8 cellular contexts compared by ENCODE assay signal in the genomic region with DNA sequence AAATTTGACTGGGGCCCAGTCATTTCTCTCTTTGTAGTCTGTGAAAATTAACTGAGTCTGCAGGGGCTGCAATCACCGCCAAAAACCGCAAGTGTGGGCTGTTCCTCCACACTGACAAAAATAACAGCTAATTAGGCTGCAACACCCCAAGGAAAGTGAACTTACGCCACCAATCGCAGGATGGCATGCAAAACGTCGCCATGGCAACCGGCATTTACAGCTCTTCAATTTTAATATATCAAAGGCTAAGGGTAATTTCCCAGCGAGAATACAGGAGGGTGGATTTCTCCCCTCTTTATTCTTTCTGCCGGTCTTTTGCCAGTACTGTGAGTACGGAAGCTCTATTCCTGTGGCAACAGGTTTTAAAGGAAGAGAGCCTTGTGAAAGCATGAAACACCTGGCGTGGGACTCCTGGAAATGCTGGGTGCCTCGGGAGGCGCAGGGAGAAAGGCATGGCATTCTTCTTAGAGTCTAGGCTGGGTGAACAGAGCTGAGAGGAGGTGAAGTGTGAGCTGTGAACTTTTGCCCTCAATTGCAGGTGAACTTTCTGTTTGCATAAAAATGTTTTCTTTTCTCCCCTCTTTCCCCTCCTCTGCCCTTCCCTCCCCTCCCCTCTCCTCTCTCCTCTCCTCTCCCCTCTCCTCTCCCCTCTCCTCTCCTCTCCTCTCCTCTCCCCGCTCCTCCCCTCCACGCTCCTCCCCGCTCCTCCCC.
DNase-seq lines count a peak whose midpoint lies in the region; ATAC-seq, FAIRE-seq and TF ChIP-seq lines count a peak whose summit lies in the region.

No MANE protein-coding gene starts in this region.

- peak overlapping the region; percentile 48 for H3K4me2 ChIP-seq in A549
- peak overlapping the region; percentile 89 for H3K4me2 ChIP-seq in OCI-LY3 (ENCODE audit: low read length)

- H2AFZ ChIP-seq in OCI-LY3 (ENCODE audit: low read depth, low read length): peak overlapping the region; percentile 73; the same call in 1 of the 2 replicates

- no peaks in the 10 kb centered on the region for H3K9me3 Mint-ChIP-seq in activated T-helper 1 cell treated with anti-CD3 and anti-CD28 coated beads, Interleukin-12 subunit alpha, Interleukin-12 subunit beta, Interleukin-2, Interleukin-4 antibody, amounts not matched to agents 30 ng/mL and 10 ng/mL and 1 ng/mL, durations not matched to agents 14 hours and 24 hours and 36 hours

- CTCF ChIA-PET in A549 (lab: Yijun Ruan, JAX): no interaction called here

- ATAC-seq in A549: no peak
- peak; percentile 73 for ATAC-seq in GM19351 (IDR thresholded peaks at IDR 0.05; ENCODE audit: unreplicated experiment)
- ATAC-seq in HG03439 (IDR thresholded peaks at IDR 0.05; ENCODE audit: unreplicated experiment): peak; percentile 79

- H3K9ac ChIP-seq in OCI-LY3 (ENCODE audit: low read length): peak overlapping the region; percentile 69

- H3K36me3 Mint-ChIP-seq in activated T-helper 1 cell treated with anti-CD3 and anti-CD28 coated beads, Interleukin-12 subunit alpha, Interleukin-12 subunit beta, Interleukin-2, Interleukin-4 antibody, amounts not matched to agents 30 ng/mL and 10 ng/mL and 1 ng/mL, durations not matched to agents 14 hours and 24 hours and 36 hours (ENCODE audit: low read depth): no peaks in the 10 kb centered on the region

- peak in 1 of 2 experiments; percentile 6 for DNase-seq in A549 (ENCODE audit: low read depth in 1 of 2, low spot score in 1 of 2)
- peak; percentile 5 for DNase-seq in activated T-helper 1 cell treated with anti-CD3 and anti-CD28 coated beads, Interleukin-12 subunit alpha, Interleukin-12 subunit beta, Interleukin-2, Interleukin-4 antibody, amounts not matched to agents 30 ng/mL and 10 ng/mL and 1 ng/mL, durations not matched to agents 14 hours and 24 hours and 36 hours (ENCODE audit: low spot score)
- peak; percentile 46 to 60 for DNase-seq in stimulated activated CD8-positive, alpha-beta memory T cell treated with anti-CD3 and anti-CD28 coated beads, Interleukin-4, amount 100 ng/mL, for 1 hour (ENCODE audit: low read depth in 2 of 2, low spot score in 1 of 2)
- no peak for DNase-seq in erythroblast (lab: John Stamatoyannopoulos, UW)

- no peak overlapping the region for H3K27ac ChIP-seq in A549
- peak overlapping the region; percentile 94 for H3K27ac ChIP-seq in OCI-LY3 (ENCODE audit: low read length)
- H3K27ac ChIP-seq in layer of hippocampus (ENCODE audit: low read depth, low read length): peak overlapping the region; percentile 8

- H3K4me1 ChIP-seq in A549: 0 out of 3 replicates have a peak, but pooled peaks cover 4% of the 10 kb centered on the region
- peaks cover 53% of the 10 kb centered on the region for H3K4me1 ChIP-seq in OCI-LY3 (ENCODE audit: low read length)

- 36% methylated on average over 13 of the region's 16 CpGs for WGBS in A549 (ENCODE audit: missing lambda C conversion rate)

- H3K9me3 ChIP-seq in A549 (no peaks in the 10 kb centered on the region), OCI-LY3 (ENCODE audit: insufficient read depth, low read length) (no peaks in the 10 kb centered on the region)

- peak overlapping the region; percentile 20 for H3K27ac Mint-ChIP-seq in activated T-helper 1 cell treated with anti-CD3 and anti-CD28 coated beads, Interleukin-12 subunit alpha, Interleukin-12 subunit beta, Interleukin-2, Interleukin-4 antibody, amounts not matched to agents 30 ng/mL and 10 ng/mL and 1 ng/mL, durations not matched to agents 14 hours and 24 hours and 36 hours

- peak overlapping the region; percentile 50 for H3K4me3 Mint-ChIP-seq in activated T-helper 1 cell treated with anti-CD3 and anti-CD28 coated beads, Interleukin-12 subunit alpha, Interleukin-12 subunit beta, Interleukin-2, Interleukin-4 antibody, amounts not matched to agents 30 ng/mL and 10 ng/mL and 1 ng/mL, durations not matched to agents 14 hours and 24 hours and 36 hours

- H3K27me3 ChIP-seq in OCI-LY3 (ENCODE audit: low read depth, low read length) (peaks cover 11% of the 10 kb centered on the region), layer of hippocampus (ENCODE audit: control insufficient read depth, insufficient read depth, low read length) (no peaks in the 10 kb centered on the region)

- no peak for FAIRE-seq in A549 (lab: Jason Lieb, UNC)

- TF ChIP-seq POLR2A in A549 (IDR thresholded peaks at IDR 0.05; ENCODE audit: low read length): no peak
- no peak for TF ChIP-seq POLR2A in erythroblast (IDR thresholded peaks at IDR 0.05; ENCODE audit: low read length)

- H3K4me3 ChIP-seq in A549: no peak overlapping the region
- H3K4me3 ChIP-seq in OCI-LY3 (ENCODE audit: low read length): peak overlapping the region; percentile 76

- TF ChIP-seq CTCF in A549 (IDR thresholded peaks at IDR 0.05): no peak
- no peak for TF ChIP-seq CTCF in OCI-LY3 (IDR thresholded peaks at IDR 0.05; ENCODE audit: low read depth, low read length)

- intact Hi-C loops in activated T-helper 1 cell treated with anti-CD3 and anti-CD28 coated beads, Interleukin-12 subunit alpha, Interleukin-12 subunit beta, Interleukin-2, Interleukin-4 antibody, amounts not matched to agents 30 ng/mL and 10 ng/mL and 1 ng/mL, durations not matched to agents 14 hours and 24 hours and 36 hours (cut with micrococcal nuclease): loop anchor here (1.0 kb wide), 1 partner anchor 45 kb away; no protein-coding TSS in a partner anchor

- TF ChIP-seq RAD21 in A549 (conservative IDR thresholded peaks at IDR 0.05 in 1 of 2, IDR thresholded peaks at IDR 0.05 in 1 of 2): no peak

- peaks cover 9% of the 10 kb centered on the region for H3K27me3 Mint-ChIP-seq in activated T-helper 1 cell treated with anti-CD3 and anti-CD28 coated beads, Interleukin-12 subunit alpha, Interleukin-12 subunit beta, Interleukin-2, Interleukin-4 antibody, amounts not matched to agents 30 ng/mL and 10 ng/mL and 1 ng/mL, durations not matched to agents 14 hours and 24 hours and 36 hours (ENCODE audit: insufficient read depth)

- TF ChIP-seq EP300 in A549 (IDR thresholded peaks at IDR 0.05): no peak

- POLR2A ChIA-PET in A549 (lab: Yijun Ruan, JAX): no interaction called here

- no peaks in the 10 kb centered on the region for H4K20me1 ChIP-seq in OCI-LY3 (ENCODE audit: insufficient read depth, low read length)

- peaks cover 8% of the 10 kb centered on the region for H3K4me1 Mint-ChIP-seq in activated T-helper 1 cell treated with anti-CD3 and anti-CD28 coated beads, Interleukin-12 subunit alpha, Interleukin-12 subunit beta, Interleukin-2, Interleukin-4 antibody, amounts not matched to agents 30 ng/mL and 10 ng/mL and 1 ng/mL, durations not matched to agents 14 hours and 24 hours and 36 hours (ENCODE audit: low read depth)

- H3K79me2 ChIP-seq in OCI-LY3 (ENCODE audit: low read length): no peaks in the 10 kb centered on the region

- H3K36me3 ChIP-seq in OCI-LY3 (replicated peaks; ENCODE audit: low read depth, low read length): peaks cover 3% of the 10 kb centered on the region

TF ChIP-seq in A549, 52 proteins besides CTCF, POLR2A, EP300 and RAD21:
- TF ChIP-seq EHMT2 (IDR thresholded peaks at IDR 0.05; ENCODE audit: low read depth) (no peak), RARB (CRISPR knock-in tag; IDR thresholded peaks at IDR 0.05) (no peak), KDM5A (IDR thresholded peaks at IDR 0.05) (no peak), ELK1 (IDR thresholded peaks at IDR 0.05; ENCODE audit: low read depth, low read length) (no peak), ZNF302 (CRISPR knock-in tag; IDR thresholded peaks at IDR 0.05) (no peak), RNF2 (IDR thresholded peaks at IDR 0.05; ENCODE audit: borderline replicate concordance, low read depth) (no peak), GATA3 (IDR thresholded peaks at IDR 0.05; ENCODE audit: borderline replicate concordance) (no peak), RFX5 (IDR thresholded peaks at IDR 0.05) (no peak), FOSL2 (IDR thresholded peaks at IDR 0.05) (no peak), FOSL2 (CRISPR knock-in tag; IDR thresholded peaks at IDR 0.05) (no peak), SREBF2 (IDR thresholded peaks at IDR 0.05) (no peak), CHD4 (IDR thresholded peaks at IDR 0.05; ENCODE audit: borderline replicate concordance) (no peak), TFCP2L1 (CRISPR knock-in tag; IDR thresholded peaks at IDR 0.05) (no peak)
- TF ChIP-seq, protein P1, sequence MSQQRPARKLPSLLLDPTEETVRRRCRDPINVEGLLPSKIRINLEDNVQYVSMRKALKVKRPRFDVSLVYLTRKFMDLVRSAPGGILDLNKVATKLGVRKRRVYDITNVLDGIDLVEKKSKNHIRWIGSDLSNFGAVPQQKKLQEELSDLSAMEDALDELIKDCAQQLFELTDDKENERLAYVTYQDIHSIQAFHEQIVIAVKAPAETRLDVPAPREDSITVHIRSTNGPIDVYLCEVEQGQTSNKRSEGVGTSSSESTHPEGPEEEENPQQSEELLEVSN (IDR thresholded peaks at IDR 0.05; ENCODE audit: borderline replicate concordance, low read depth): no peak

Comparison
In these comparisons a context has a peak if more than half of its experiments do, and no peak if none do; other contexts are left out.
1. ATAC-seq: peak in GM19351 (single experiment) and HG03439 (single experiment); none in A549 (0 of 2).
2. DNase-seq: peak in activated T-helper 1 cell treated with anti-CD3 and anti-CD28 coated beads, Interleukin-12 subunit alpha, Interleukin-12 subunit beta, Interleukin-2, Interleukin-4 antibody, amounts not matched to agents 30 ng/mL and 10 ng/mL and 1 ng/mL, durations not matched to agents 14 hours and 24 hours and 36 hours (single experiment) and stimulated activated CD8-positive, alpha-beta memory T cell treated with anti-CD3 and anti-CD28 coated beads, Interleukin-4, amount 100 ng/mL, for 1 hour (2 of 2); none in erythroblast (0 of 2).
3. H3K27ac ChIP-seq: peak in OCI-LY3 (single experiment) and layer of hippocampus (single experiment); none in A549 (0 of 2).